In the genomic region with DNA sequence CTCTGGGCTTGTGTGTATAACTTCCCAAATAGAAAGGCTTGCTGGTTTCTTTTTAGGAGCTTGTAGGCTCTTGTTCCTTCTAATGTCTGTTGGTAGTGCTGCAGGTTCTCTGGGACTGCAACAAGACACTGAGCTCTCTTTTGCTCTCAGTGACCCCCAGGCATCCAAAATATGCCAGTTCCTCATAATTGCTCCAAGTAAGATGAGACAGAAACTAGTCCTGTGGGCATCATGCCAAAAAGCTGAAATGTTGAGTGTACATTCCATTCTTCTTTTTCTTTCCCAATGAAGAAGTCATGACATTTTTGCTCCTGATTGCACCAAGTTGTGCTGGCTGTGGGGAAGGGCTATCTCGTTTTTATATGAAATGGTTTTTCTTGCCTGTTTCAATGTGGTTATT, we compare ENCODE assay signal across 1 cellular context.
TF ChIP-seq lines count a peak whose summit lies in the region.

No MANE protein-coding gene starts in this region.

TF ChIP-seq in HepG2, 621 proteins besides CTCF, POLR2A, EP300 and RAD21 (continued from another document):
- TF ChIP-seq ZNF772 (CRISPR knock-in tag; IDR thresholded peaks at IDR 0.05) (no peak), GTF3A (CRISPR knock-in tag; conservative IDR thresholded peaks at IDR 0.05) (no peak), ZNF256 (CRISPR knock-in tag; conservative IDR thresholded peaks at IDR 0.05) (no peak), ZBTB20 (CRISPR knock-in tag; IDR thresholded peaks at IDR 0.05; ENCODE audit: borderline replicate concordance, low read depth) (no peak), PTBP1 (IDR thresholded peaks at IDR 0.05; ENCODE audit: low read depth, low read length, poor library complexity, severe bottlenecking) (no peak), ASH2L (IDR thresholded peaks at IDR 0.05; ENCODE audit: insufficient read length, low read depth, low read length) (no peak), HMGA1 (CRISPR knock-in tag; conservative IDR thresholded peaks at IDR 0.05) (no peak)
- TF ChIP-seq, protein P1, sequence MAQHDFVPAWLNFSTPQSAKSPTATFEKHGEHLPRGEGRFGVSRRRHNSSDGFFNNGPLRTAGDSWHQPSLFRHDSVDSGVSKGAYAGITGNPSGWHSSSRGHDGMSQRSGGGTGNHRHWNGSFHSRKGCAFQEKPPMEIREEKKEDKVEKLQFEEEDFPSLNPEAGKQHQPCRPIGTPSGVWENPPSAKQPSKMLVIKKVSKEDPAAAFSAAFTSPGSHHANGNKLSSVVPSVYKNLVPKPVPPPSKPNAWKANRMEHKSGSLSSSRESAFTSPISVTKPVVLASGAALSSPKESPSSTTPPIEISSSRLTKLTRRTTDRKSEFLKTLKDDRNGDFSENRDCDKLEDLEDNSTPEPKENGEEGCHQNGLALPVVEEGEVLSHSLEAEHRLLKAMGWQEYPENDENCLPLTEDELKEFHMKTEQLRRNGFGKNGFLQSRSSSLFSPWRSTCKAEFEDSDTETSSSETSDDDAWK (CRISPR knock-in tag; IDR thresholded peaks at IDR 0.05) = no peak
